Comparison of ENCODE assay signal across 39 cellular contexts in genomic region chr3:33260104-33260503, GRCh38. TPM values are rescaled to one million over a fixed set of nuclear protein-coding genes. Genes with fewer than 3 reads are reported as not detected.
"Had no signal": no experiment of that assay in that cellular context is flagged by ENCODE, and none has a peak within 500 bp of the region (broad histone marks: within the 10 kb centered on the region; RNA-seq: fewer than 3 reads in every experiment).

No MANE protein-coding gene starts in this region.

- H3K36me3 Mint-ChIP-seq: activated naive CD4-positive, alpha-beta T cell treated with anti-CD3 and anti-CD28 coated beads, Interleukin-2, amount 10 ng/mL, durations not matched to agents 7 days and 5 days; activated naive CD4-positive, alpha-beta T cell treated with anti-CD3 and anti-CD28 coated beads, Interleukin-2, amount 50 U/mL, for 24 hours; activated naive CD4-positive, alpha-beta T cell treated with anti-CD3 and anti-CD28 coated beads, Interleukin-2, amount 50 U/mL, for 72 hours; activated naive CD8-positive, alpha-beta T cell; activated naive CD8-positive, alpha-beta T cell treated with anti-CD3 and anti-CD28 coated beads for 36 hours; activated naive CD8-positive, alpha-beta T cell treated with anti-CD3 and anti-CD28 coated beads, Interleukin-2, amount 10 ng/mL, durations not matched to agents 7 days and 5 days; brain had no signal

- FAIRE-seq: astrocyte, bronchial epithelial cell had no signal

- H3K9me3 ChIP-seq: ascending aorta, body of pancreas had no signal

- H3K27ac ChIP-seq: adrenal gland, ascending aorta, body of pancreas, brain microvascular endothelial cell, breast epithelium, cardiac muscle cell had no signal

- H3K9me3 Mint-ChIP-seq: activated naive CD4-positive, alpha-beta T cell treated with anti-CD3 and anti-CD28 coated beads for 36 hours; activated naive CD4-positive, alpha-beta T cell treated with anti-CD3 and anti-CD28 coated beads, Interleukin-2, amount 10 ng/mL, durations not matched to agents 7 days and 5 days; activated naive CD8-positive, alpha-beta T cell treated with anti-CD3 and anti-CD28 coated beads for 36 hours; activated T-cell treated with anti-CD3 and anti-CD28 coated beads, Interleukin-2, amount 50 U/mL, for 24 hours; activated T-helper 1 cell treated with anti-CD3 and anti-CD28 coated beads, Interleukin-12 subunit alpha, Interleukin-12 subunit beta, Interleukin-2, Interleukin-4 antibody, amounts not matched to agents 30 ng/mL and 10 ng/mL and 1 ng/mL, durations not matched to agents 14 hours and 24 hours and 36 hours; activated T-helper 2 cell treated with anti-CD3 and anti-CD28 coated beads, Interferon-gamma antibody, Interleukin-2, Interleukin-4, amounts not matched to agents 10 μg/mL and 5 μg/mL and 100 μg/mL, durations not matched to agents 14 hours and 24 hours and 36 hours; central memory CD8-positive, alpha-beta T cell had no signal

- ATAC-seq: activated naive CD4-positive, alpha-beta T cell treated with anti-CD3 and anti-CD28 coated beads, Interleukin-2, amount 50 U/mL, for 72 hours; activated naive CD8-positive, alpha-beta T cell treated with anti-CD3 and anti-CD28 coated beads, Interleukin-2, amount 50 U/mL, for 24 hours; activated T-cell treated with anti-CD3 and anti-CD28 coated beads, Interleukin-2, amount 50 U/mL, for 4 hours; activated T-cell treated with anti-CD3 and anti-CD28 coated beads, Interleukin-2, amount 50 U/mL, for 72 hours; activated T-helper 17 cell treated with anti-CD3 and anti-CD28 coated beads, Interleukin-2, amount 50 U/mL, for 72 hours; body of pancreas had no signal

- H3K4me1 ChIP-seq: adrenal gland, ascending aorta, body of pancreas, breast epithelium had no signal

- H3K4me3 ChIP-seq: adrenal gland, ascending aorta, body of pancreas, breast epithelium, cardiac muscle cell had no signal

- H3K4me3 Mint-ChIP-seq: activated naive CD4-positive, alpha-beta T cell treated with anti-CD3 and anti-CD28 coated beads for 36 hours; activated naive CD4-positive, alpha-beta T cell treated with anti-CD3 and anti-CD28 coated beads, Interleukin-2, amount 10 ng/mL, durations not matched to agents 7 days and 5 days; activated naive CD4-positive, alpha-beta T cell treated with anti-CD3 and anti-CD28 coated beads, Interleukin-2, amount 50 U/mL, for 24 hours; activated naive CD8-positive, alpha-beta T cell; activated naive CD8-positive, alpha-beta T cell treated with anti-CD3 and anti-CD28 coated beads for 36 hours; activated naive CD8-positive, alpha-beta T cell treated with anti-CD3 and anti-CD28 coated beads, Interleukin-2, amount 10 ng/mL, durations not matched to agents 7 days and 5 days; activated naive CD8-positive, alpha-beta T cell treated with anti-CD3 and anti-CD28 coated beads, Interleukin-2, amount 50 U/mL, for 24 hours; activated T-cell treated with anti-CD3 and anti-CD28 coated beads, Interleukin-2, amount 50 U/mL, for 24 hours; activated T-cell treated with anti-CD3 and anti-CD28 coated beads, Interleukin-2, amount 50 U/mL, for 4 hours; activated T-cell treated with anti-CD3 and anti-CD28 coated beads, Interleukin-2, amount 50 U/mL, for 72 hours; activated T-helper 1 cell treated with anti-CD3 and anti-CD28 coated beads, Interleukin-12 subunit alpha, Interleukin-12 subunit beta, Interleukin-2, Interleukin-4 antibody, amounts not matched to agents 30 ng/mL and 10 ng/mL and 1 ng/mL, durations not matched to agents 14 hours and 24 hours and 36 hours; activated T-helper 17 cell treated with anti-CD3 and anti-CD28 coated beads, Interleukin-2, amount 50 U/mL, for 72 hours; brain; central memory CD8-positive, alpha-beta T cell had no signal

- H3K27me3 ChIP-seq: adrenal gland, ascending aorta, body of pancreas, brain microvascular endothelial cell, breast epithelium, cardiac muscle cell had no signal

- H3K36me3 ChIP-seq: adrenal gland, ascending aorta, brain microvascular endothelial cell, breast epithelium, cardiac muscle cell had no signal

- H3K27me3 Mint-ChIP-seq: activated T-cell treated with anti-CD3 and anti-CD28 coated beads, Interleukin-2, amount 50 U/mL, for 24 hours; brain had no signal

- H3K4me1 Mint-ChIP-seq: activated naive CD4-positive, alpha-beta T cell treated with anti-CD3 and anti-CD28 coated beads, Interleukin-2, amount 10 ng/mL, durations not matched to agents 7 days and 5 days; activated naive CD4-positive, alpha-beta T cell treated with anti-CD3 and anti-CD28 coated beads, Interleukin-2, amount 50 U/mL, for 24 hours; activated naive CD8-positive, alpha-beta T cell treated with anti-CD3 and anti-CD28 coated beads for 36 hours; activated naive CD8-positive, alpha-beta T cell treated with anti-CD3 and anti-CD28 coated beads, Interleukin-2, amount 10 ng/mL, durations not matched to agents 7 days and 5 days; activated naive CD8-positive, alpha-beta T cell treated with anti-CD3 and anti-CD28 coated beads, Interleukin-2, amount 50 U/mL, for 24 hours; activated T-helper 17 cell treated with anti-CD3 and anti-CD28 coated beads, Interleukin-2, amount 50 U/mL, for 72 hours; brain; central memory CD8-positive, alpha-beta T cell had no signal

- H3K27ac Mint-ChIP-seq: activated naive CD4-positive, alpha-beta T cell treated with anti-CD3 and anti-CD28 coated beads for 36 hours; activated naive CD4-positive, alpha-beta T cell treated with anti-CD3 and anti-CD28 coated beads, Interleukin-2, amount 10 ng/mL, durations not matched to agents 7 days and 5 days; activated naive CD4-positive, alpha-beta T cell treated with anti-CD3 and anti-CD28 coated beads, Interleukin-2, amount 50 U/mL, for 24 hours; activated naive CD4-positive, alpha-beta T cell treated with anti-CD3 and anti-CD28 coated beads, Interleukin-2, amount 50 U/mL, for 72 hours; activated naive CD8-positive, alpha-beta T cell; activated naive CD8-positive, alpha-beta T cell treated with anti-CD3 and anti-CD28 coated beads for 36 hours; activated naive CD8-positive, alpha-beta T cell treated with anti-CD3 and anti-CD28 coated beads, Interleukin-2, amount 10 ng/mL, durations not matched to agents 7 days and 5 days; activated naive CD8-positive, alpha-beta T cell treated with anti-CD3 and anti-CD28 coated beads, Interleukin-2, amount 50 U/mL, for 24 hours; activated T-cell treated with anti-CD3 and anti-CD28 coated beads, Interleukin-2, amount 50 U/mL, for 24 hours; activated T-cell treated with anti-CD3 and anti-CD28 coated beads, Interleukin-2, amount 50 U/mL, for 72 hours; activated T-helper 1 cell treated with anti-CD3 and anti-CD28 coated beads, Interleukin-12 subunit alpha, Interleukin-12 subunit beta, Interleukin-2, Interleukin-4 antibody, amounts not matched to agents 30 ng/mL and 10 ng/mL and 1 ng/mL, durations not matched to agents 14 hours and 24 hours and 36 hours; activated T-helper 17 cell treated with anti-CD3 and anti-CD28 coated beads, Interleukin-2, amount 50 U/mL, for 72 hours; activated T-helper 2 cell treated with anti-CD3 and anti-CD28 coated beads, Interferon-gamma antibody, Interleukin-2, Interleukin-4, amounts not matched to agents 10 μg/mL and 5 μg/mL and 100 μg/mL, durations not matched to agents 14 hours and 24 hours and 36 hours; brain had no signal

- DNase-seq: activated effector memory CD4-positive, alpha-beta T cell treated with anti-CD3 and anti-CD28 coated beads, Interleukin-2, amount 50 U/mL, for 16 hours; activated effector memory CD4-positive, alpha-beta T cell treated with Interleukin-2 at 50 U/mL for 16 hours; activated gamma-delta T cell; activated gamma-delta T cell treated with Interleukin-2 at 50 U/mL for 16 hours; activated naive CD4-positive, alpha-beta T cell; activated naive CD4-positive, alpha-beta T cell treated with anti-CD3 and anti-CD28 coated beads for 36 hours; activated naive CD4-positive, alpha-beta T cell treated with anti-CD3 and anti-CD28 coated beads, Interleukin-2, amount 10 ng/mL, durations not matched to agents 7 days and 5 days; activated naive CD4-positive, alpha-beta T cell treated with anti-CD3 and anti-CD28 coated beads, Interleukin-2, amount 50 U/mL, for 16 hours; activated naive CD4-positive, alpha-beta T cell treated with Interleukin-2 at 50 U/mL for 16 hours; activated naive CD8-positive, alpha-beta T cell treated with anti-CD3 and anti-CD28 coated beads for 36 hours; activated naive CD8-positive, alpha-beta T cell treated with anti-CD3 and anti-CD28 coated beads, Interleukin-2, amount 10 ng/mL, durations not matched to agents 7 days and 5 days; activated naive CD8-positive, alpha-beta T cell treated with anti-CD3 and anti-CD28 coated beads, Interleukin-2, amount 50 U/mL, for 24 hours; activated T-cell treated with anti-CD3 and anti-CD28 coated beads, Interleukin-2, amount 50 U/mL, for 24 hours; activated T-cell treated with anti-CD3 and anti-CD28 coated beads, Interleukin-2, amount 50 U/mL, for 4 hours; activated T-cell treated with anti-CD3 and anti-CD28 coated beads, Interleukin-2, amount 50 U/mL, for 48 hours; activated T-cell treated with anti-CD3 and anti-CD28 coated beads, Interleukin-2, amount 50 U/mL, for 72 hours; adrenal gland; amniotic stem cell; amygdala; anterior cingulate cortex; aorta; body of pancreas; brain microvascular endothelial cell; caudate nucleus; central memory CD4-positive, alpha-beta T cell; cerebellar nuclear complex had no signal

RNA-seq across cellular contexts. Expression of gene FBXL2, which starts 17.1 kb away (rescaled TPM):
- total RNA-seq: activated naive CD4-positive, alpha-beta T cell treated with anti-CD3 and anti-CD28 coated beads for 36 hours; activated naive CD4-positive, alpha-beta T cell treated with anti-CD3 and anti-CD28 coated beads, Interleukin-2, amount 50 U/mL, for 72 hours; activated naive CD8-positive, alpha-beta T cell treated with anti-CD3 and anti-CD28 coated beads for 36 hours; activated naive CD8-positive, alpha-beta T cell treated with anti-CD3 and anti-CD28 coated beads, Interleukin-2, amount 10 ng/mL, durations not matched to agents 7 days and 5 days; activated T-cell treated with anti-CD3 and anti-CD28 coated beads, Interleukin-2, amount 50 U/mL, for 4 hours; activated T-helper 1 cell treated with anti-CD3 and anti-CD28 coated beads, Interleukin-12 subunit alpha, Interleukin-12 subunit beta, Interleukin-2, Interleukin-4 antibody, amounts not matched to agents 30 ng/mL and 10 ng/mL and 1 ng/mL, durations not matched to agents 14 hours and 24 hours and 36 hours had no signal

RNA-seq across cellular contexts. Expression of gene SUSD5, which starts 41.5 kb away (rescaled TPM):
- total RNA-seq: activated naive CD4-positive, alpha-beta T cell treated with anti-CD3 and anti-CD28 coated beads for 36 hours; activated naive CD4-positive, alpha-beta T cell treated with anti-CD3 and anti-CD28 coated beads, Interleukin-2, amount 50 U/mL, for 72 hours; activated naive CD8-positive, alpha-beta T cell treated with anti-CD3 and anti-CD28 coated beads for 36 hours; activated naive CD8-positive, alpha-beta T cell treated with anti-CD3 and anti-CD28 coated beads, Interleukin-2, amount 10 ng/mL, durations not matched to agents 7 days and 5 days; activated T-cell treated with anti-CD3 and anti-CD28 coated beads, Interleukin-2, amount 50 U/mL, for 4 hours; activated T-cell treated with anti-CD3 and anti-CD28 coated beads, Interleukin-2, amount 50 U/mL, for 72 hours; activated T-helper 1 cell treated with anti-CD3 and anti-CD28 coated beads, Interleukin-12 subunit alpha, Interleukin-12 subunit beta, Interleukin-2, Interleukin-4 antibody, amounts not matched to agents 30 ng/mL and 10 ng/mL and 1 ng/mL, durations not matched to agents 14 hours and 24 hours and 36 hours; activated T-helper 17 cell treated with anti-CD3 and anti-CD28 coated beads, Interleukin-2, amount 50 U/mL, for 72 hours; activated T-helper 2 cell treated with anti-CD3 and anti-CD28 coated beads, Interferon-gamma antibody, Interleukin-2, Interleukin-4, amounts not matched to agents 10 μg/mL and 5 μg/mL and 100 μg/mL, durations not matched to agents 14 hours and 24 hours and 36 hours; bronchial epithelial cell had no signal
